ENCODE assay signal across 27 cellular contexts in the genomic region with DNA sequence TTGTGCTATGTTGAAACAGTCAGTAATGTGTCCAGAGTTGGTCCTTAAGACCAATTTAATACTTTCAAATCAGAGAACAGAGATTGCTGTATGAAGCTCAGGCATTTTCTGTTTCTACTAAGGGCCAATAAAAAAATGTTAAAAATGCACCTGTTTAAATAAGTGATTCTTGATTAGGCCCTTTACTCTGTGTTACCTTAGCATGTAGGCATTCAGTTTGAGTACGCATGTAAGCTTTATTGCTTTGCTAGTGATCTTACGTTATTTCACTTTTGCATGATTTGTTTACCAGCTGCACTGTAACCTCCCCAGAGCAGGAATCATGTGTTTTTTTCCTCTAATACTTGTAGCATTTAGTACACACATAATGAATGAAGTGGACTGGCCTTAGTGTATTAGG.
"Had no signal": no experiment of that assay in that cellular context is flagged by ENCODE, and none has a peak within 500 bp of the region (broad histone marks: within the 10 kb centered on the region; RNA-seq: fewer than 3 reads in every experiment).

No MANE protein-coding gene starts in this region.

- FAIRE-seq: endometrium had no signal

- H3K9me3 ChIP-seq: colonic mucosa, esophagus squamous epithelium, gastrocnemius medialis, heart left ventricle, mucosa of descending colon had no signal

- H3K27me3 ChIP-seq: colonic mucosa, esophagus squamous epithelium, gastrocnemius medialis, heart left ventricle, hepatocyte had no signal

- H3K4me3 ChIP-seq: colonic mucosa, esophagus squamous epithelium, gastrocnemius medialis, heart left ventricle, hepatocyte, lung, mucosa of descending colon had no signal

- H3K27ac ChIP-seq: colonic mucosa, epithelial cell of prostate, esophagus squamous epithelium, gastrocnemius medialis, heart left ventricle, hepatocyte had no signal

- H3K4me1 ChIP-seq: colonic mucosa, esophagus squamous epithelium, gastrocnemius medialis, heart left ventricle had no signal

- H3K36me3 ChIP-seq: colonic mucosa had no signal

- DNase-seq: colonic mucosa; cortex of kidney; effector CD8-positive, alpha-beta T cell; effector memory CD8-positive, alpha-beta T cell; endodermal cell; erythroblast; esophagus squamous epithelium; foreskin fibroblast; foreskin melanocyte; gastrocnemius medialis; heart left ventricle; hypothalamus; immature natural killer cell; islet precursor cell; kidney; kidney glomerular epithelial cell; left colon; left ventricle myocardium superior; mammary epithelial cell; mucosa of descending colon; naive B cell had no signal

- ATAC-seq: effector memory CD8-positive, alpha-beta T cell; esophagus mucosa; gastrocnemius medialis; heart left ventricle; left colon; left lobe of liver; left ventricle myocardium superior; mucosa of descending colon had no signal
